Comparison of ENCODE assay signal across 1 cellular context in genomic region chr2:15986068-15986560, GRCh38.
TF ChIP-seq lines count a peak whose summit lies in the region.

No MANE protein-coding gene starts in this region.

TF ChIP-seq in GM23338, 12 proteins besides CTCF, POLR2A, EP300 and RAD21 (continued from another document):
- TF ChIP-seq REST (IDR thresholded peaks at IDR 0.05; ENCODE audit: unreplicated experiment) (no peak), ZNF462 (CRISPR knock-in tag; IDR thresholded peaks at IDR 0.05) (no peak), CREB1 (CRISPR knock-in tag; IDR thresholded peaks at IDR 0.05; ENCODE audit: low read depth) (no peak), STAT1 (IDR thresholded peaks at IDR 0.05; ENCODE audit: unreplicated experiment) (no peak), NANOG (IDR thresholded peaks at IDR 0.05; ENCODE audit: borderline replicate concordance) (no peak), EZH2phosphoT487 (IDR thresholded peaks at IDR 0.05; ENCODE audit: unreplicated experiment) (no peak), ETS1 (IDR thresholded peaks at IDR 0.05) (no peak)
